ENCODE assay signal across 1 cellular context in the genomic region with DNA sequence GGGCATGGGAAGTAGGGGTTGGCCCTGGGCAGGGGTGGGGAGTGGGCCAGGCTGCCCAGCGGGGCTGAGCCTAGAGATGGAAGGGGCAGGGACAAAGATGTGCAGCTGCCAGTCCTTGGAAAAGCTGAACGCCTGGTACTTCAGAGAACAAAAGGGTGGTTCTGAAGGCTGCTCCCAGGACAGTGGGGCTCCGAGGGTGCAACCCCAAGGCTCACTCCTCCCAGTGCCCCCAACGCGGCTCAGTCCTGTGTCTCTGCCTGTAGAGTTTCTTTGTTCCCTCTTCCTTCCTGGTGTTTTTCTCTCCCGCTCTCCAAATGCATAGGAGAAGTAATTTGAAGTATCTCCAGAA.
TF ChIP-seq lines count a peak whose summit lies in the region.

No MANE protein-coding gene starts in this region.

TF ChIP-seq in H1, 55 proteins besides CTCF, POLR2A, EP300 and RAD21:
- no peak for TF ChIP-seq GTF2F1 (IDR thresholded peaks at IDR 0.05; ENCODE audit: borderline replicate concordance, low read depth, low read length)
- no peak for TF ChIP-seq MAX (IDR thresholded peaks at IDR 0.05)
- peak; percentile 3 for TF ChIP-seq NANOG (IDR thresholded peaks at IDR 0.05; ENCODE audit: insufficient read depth, low read depth, low read length, poor library complexity, severe bottlenecking)
